Comparison of ENCODE assay signal across 10 cellular contexts in genomic region chr6:138402833-138403187, GRCh38. TPM values are rescaled to one million over a fixed set of nuclear protein-coding genes. Genes with fewer than 3 reads are reported as not detected.
DNase-seq lines count a peak whose midpoint lies in the region; ATAC-seq, FAIRE-seq and TF ChIP-seq lines count a peak whose summit lies in the region.
"Had no signal": no experiment of that assay in that cellular context is flagged by ENCODE, and none has a peak within 500 bp of the region (broad histone marks: within the 10 kb centered on the region; RNA-seq: fewer than 3 reads in every experiment).

No MANE protein-coding gene starts in this region.

- no peaks in the 10 kb centered on the region for H4K20me1 ChIP-seq in IMR-90 (ENCODE audit: insufficient read depth, low read length)

- DNase-seq in AG10803 (ENCODE audit: low read depth) (no peak), IMR-90 (no peak), breast epithelium (ENCODE audit: low spot score in 2 of 2) (no peak), neural crest cell (ENCODE audit: low read depth, low spot score) (no peak), KG1 (lab: John Stamatoyannopoulos, UW) (no peak), NAMALWA (ENCODE audit: low spot score) (no peak), GM12891 (ENCODE audit: insufficient read length, low spot score) (no peak)
- DNase-seq: NCI-H748 treated with DMSO at 0.1 percent for 48 hours had no signal

- H3K4me2 ChIP-seq in IMR-90 (ENCODE audit: low read depth, low read length), result no peak overlapping the region

- H2AK5ac ChIP-seq in IMR-90 (ENCODE audit: low read depth, low read length), result peak overlapping the region; percentile 53; the same call in 1 of the 2 replicates

- H4K5ac ChIP-seq in IMR-90 (ENCODE audit: low read depth, low read length), result no peak overlapping the region

- H3K36me3 ChIP-seq in IMR-90 (ENCODE audit: control insufficient read depth, insufficient read depth, low read length) (peaks cover 10% of the 10 kb centered on the region), breast epithelium (peaks cover 1% of the 10 kb centered on the region)

- H3K27ac Mint-ChIP-seq in neural crest cell (ENCODE audit: unreplicated experiment), result no peak overlapping the region

- H3K14ac ChIP-seq in IMR-90 (replicated peaks; ENCODE audit: low read depth, low read length), result no peak overlapping the region

- H3K27ac ChIP-seq in IMR-90 (ENCODE audit: insufficient read depth, low read length) (no peak overlapping the region), breast epithelium (peak overlapping the region; percentile 93 to 99)

- H3K4me1 Mint-ChIP-seq in neural crest cell, result peaks cover 12% of the 10 kb centered on the region

- no peaks in the 10 kb centered on the region; the same call in 1 of the 2 replicates for H3K9me1 ChIP-seq in IMR-90 (ENCODE audit: insufficient read depth, low read length)

- H3K4me3 Mint-ChIP-seq in neural crest cell, result peak overlapping the region; percentile 89

- H3K27me3 Mint-ChIP-seq in neural crest cell (ENCODE audit: low read depth), result no peaks in the 10 kb centered on the region

- H3K9ac ChIP-seq in IMR-90 (ENCODE audit: low read depth, low read length), result no peak overlapping the region

- H3K56ac ChIP-seq in IMR-90 (ENCODE audit: extremely low read depth, insufficient read depth, low read length), result no peak overlapping the region

- H3K4me3 ChIP-seq in AG10803 (ENCODE audit: low read length) (peak overlapping the region; percentile 79), IMR-90 (ENCODE audit: insufficient read depth, low read depth, low read length) (no peak overlapping the region), breast epithelium (peak overlapping the region; percentile 77 to 88 (median 79))

- no peaks in the 10 kb centered on the region for H3K9me3 Mint-ChIP-seq in neural crest cell

- BruUV-seq in IMR-90 (replicated peaks; lab: Mats Ljungman, UMichigan), result no TSS peak

- POLR2A ChIA-PET in IMR-90 (lab: Charles Lee; ENCODE audit: unreplicated experiment), result interaction anchor here (0.6 to 0.7 kb wide), 2 partner anchors 17 to 296 kb away, joined by 3 read pairs; no protein-coding TSS in a partner anchor

- TF ChIP-seq POLR2A in IMR-90 (IDR thresholded peaks at IDR 0.05; ENCODE audit: low read depth, low read length), result no peak
- no peak for TF ChIP-seq POLR2A in breast epithelium (IDR thresholded peaks at IDR 0.05)
- TF ChIP-seq POLR2A in GM12891 (IDR thresholded peaks at IDR 0.05; ENCODE audit: low read depth, low read length), result no peak

- in situ Hi-C loops in IMR-90 (cut with MboI; ENCODE audit: low sequenced_read_pairs), result loop anchor here (25.0 kb wide), 1 partner anchor 566 kb away; no protein-coding TSS in a partner anchor

- no peak for FAIRE-seq in GM12891 (lab: Jason Lieb, UNC)
- FAIRE-seq: endothelial cell of umbilical vein had no signal

- H3K4me1 ChIP-seq in IMR-90 (ENCODE audit: control insufficient read depth, insufficient read depth, low read length), result peaks cover 3% of the 10 kb centered on the region
- no peaks in the 10 kb centered on the region for H3K4me1 ChIP-seq in breast epithelium

- H2BK120ac ChIP-seq in IMR-90 (ENCODE audit: low read depth, low read length), result no peak overlapping the region

- no peak for ATAC-seq in IMR-90 (ENCODE audit: low read depth)
- no peak for ATAC-seq in GM18909 (IDR thresholded peaks at IDR 0.05; ENCODE audit: poor library complexity, unreplicated experiment)

- H3K9me3 ChIP-seq in IMR-90 (ENCODE audit: control insufficient read depth, insufficient read depth, low read length) (no peaks in the 10 kb centered on the region), breast epithelium (no peaks in the 10 kb centered on the region)

- H2BK20ac ChIP-seq in IMR-90 (ENCODE audit: low read depth, low read length), result no peak overlapping the region

- no peak overlapping the region for H2AK9ac ChIP-seq in IMR-90 (replicated peaks; ENCODE audit: low read depth, low read length, poor library complexity)

- WGBS in IMR-90 (ENCODE audit: extremely low coverage in 2 of 2, insufficient read length in 1 of 2), 2 experiments, result 100% methylated on average over 2 of the region's 8 CpGs; no CpG with 5 or more reads in 1 of the 2 experiments

- H4K91ac ChIP-seq in IMR-90 (ENCODE audit: insufficient read depth, low read depth, low read length), result no peak overlapping the region

- H3K23ac ChIP-seq in IMR-90 (ENCODE audit: low read depth, low read length), result peak overlapping the region; percentile 70; the same call in 1 of the 2 replicates

- CTCF ChIA-PET in IMR-90 (lab: Yijun Ruan, JAX), result interaction anchor here (0.6 to 0.7 kb wide), 2 partner anchors 127 to 290 kb away, joined by 3 to 4 read pairs; no protein-coding TSS in a partner anchor

- no peak overlapping the region for H2BK5ac ChIP-seq in IMR-90 (ENCODE audit: low read depth, low read length, poor library complexity, severe bottlenecking)

- peaks cover 2% of the 10 kb centered on the region for H3K36me3 Mint-ChIP-seq in neural crest cell (ENCODE audit: low read depth)

- dilution Hi-C loops in IMR-90 (cut with HindIII; ENCODE audit: low sequenced_read_pairs, unreplicated experiment), result no loop called here

- no peaks in the 10 kb centered on the region for H3K27me3 ChIP-seq in IMR-90 (ENCODE audit: control insufficient read depth, insufficient read depth, low read length)
- no peaks in the 10 kb centered on the region for H3K27me3 ChIP-seq in breast epithelium

- H3K18ac ChIP-seq in IMR-90 (ENCODE audit: low read depth, low read length), result no peak overlapping the region

- H4K8ac ChIP-seq in IMR-90 (ENCODE audit: low read depth in 2 of 2, low read length in 2 of 2), result peak overlapping the region in 1 of 2 experiments; percentile 95; a peak in 3 of 4 replicates

- H3K79me1 ChIP-seq in IMR-90 (ENCODE audit: low read depth in 1 of 2, low read length in 2 of 2), result peaks cover 15 to 27% of the 10 kb centered on the region in 2 experiments

- H3K4ac ChIP-seq in IMR-90 (ENCODE audit: low read depth, low read length), result peak overlapping the region; percentile 67; the same call in 1 of the 2 replicates

- no peak overlapping the region for H2BK15ac ChIP-seq in IMR-90 (ENCODE audit: low read depth, low read length)

- no peak for TF ChIP-seq RAD21 in IMR-90 (IDR thresholded peaks at IDR 0.05; ENCODE audit: low read length)

- intact Hi-C loops in IMR-90 (cut with micrococcal nuclease) (loop anchor here (5.0 kb wide), 1 partner anchor 401 kb away; no protein-coding TSS in a partner anchor), breast epithelium (cut with DNase I; ENCODE audit: low total_unique reads) (no loop called here)

- peak overlapping the region; percentile 99 for H2AFZ ChIP-seq in IMR-90 (replicated peaks; ENCODE audit: low read length, poor library complexity)

- TF ChIP-seq CTCF in AG10803 (conservative IDR thresholded peaks at IDR 0.05; ENCODE audit: low read length) (no peak), IMR-90 (conservative IDR thresholded peaks at IDR 0.05; ENCODE audit: low read depth, low read length) (no peak), breast epithelium (IDR thresholded peaks at IDR 0.05) (no peak), neural crest cell (conservative IDR thresholded peaks at IDR 0.05) (no peak)

TF ChIP-seq in IMR-90, 13 proteins besides CTCF, POLR2A, EP300 and RAD21:
- no peak for TF ChIP-seq RCOR1 (IDR thresholded peaks at IDR 0.05; ENCODE audit: insufficient replicate concordance, low read length)
- no peak for TF ChIP-seq USF2 (IDR thresholded peaks at IDR 0.05; ENCODE audit: low read depth, low read length)
- no peak for TF ChIP-seq BHLHE40 (IDR thresholded peaks at IDR 0.05; ENCODE audit: low read depth, low read length)
- no peak for TF ChIP-seq MXI1 (IDR thresholded peaks at IDR 0.05; ENCODE audit: borderline replicate concordance, low read depth, low read length)

TF ChIP-seq in GM12891, 5 proteins besides CTCF, POLR2A, EP300 and RAD21:
- no peak for TF ChIP-seq POLR2AphosphoS5 (IDR thresholded peaks at IDR 0.05; ENCODE audit: low read depth, low read length)
- TF ChIP-seq PAX5 (IDR thresholded peaks at IDR 0.05; ENCODE audit: insufficient read depth, low read length, severe bottlenecking), result no peak
- TF ChIP-seq SPI1 (IDR thresholded peaks at IDR 0.05; ENCODE audit: low read depth, low read length), result no peak
- TF ChIP-seq TAF1 (IDR thresholded peaks at IDR 0.05; ENCODE audit: low read depth, low read length), result no peak
- TF ChIP-seq POU2F2 (IDR thresholded peaks at IDR 0.05; ENCODE audit: low read depth, low read length), result no peak
TF ChIP-seq in GM12891: peak in this region for 0.

RNA-seq across cellular contexts. Expression of gene HEBP2, which starts 1.2 kb away (rescaled TPM):
- total RNA-seq in IMR-90 (2012; rRNA removed) (3.9 and 5.6 TPM in 2 replicates), breast epithelium (100 to 1,000 TPM in 1 of 3 donors, 10 to 100 TPM in 2; 66.2 to 321 (median 72.6) TPM), neural crest cell (26.5 and 31.5 TPM in 2 replicates)
- polyA plus RNA-seq in IMR-90 (2012; rRNA removed), result 6.1 and 14.9 TPM in 2 replicates
- 5.5 and 37.5 TPM in 2 replicates for polyA plus RNA-seq in IMR-90 (2012; cell fraction: cytosol; rRNA removed)
- 8.6 and 15.1 TPM in 2 replicates for polyA plus RNA-seq in IMR-90 (2012; cell fraction: nucleus; rRNA removed; ENCODE audit: low replicate concordance)
- 8.0 TPM for polyA plus RNA-seq in GM12891 (2012; ENCODE audit: low read depth, missing spikeins)

RNA-seq across cellular contexts. Expression of gene SMIM28, which starts 25.1 kb away (rescaled TPM):
- total RNA-seq in IMR-90 (2012; rRNA removed), result not detected in 2 replicates
- not detected in 2 replicates for polyA plus RNA-seq in IMR-90 (2012; rRNA removed)
- not detected in 2 replicates for polyA plus RNA-seq in IMR-90 (2012; cell fraction: cytosol; rRNA removed)
- polyA plus RNA-seq in IMR-90 (2012; cell fraction: nucleus; rRNA removed; ENCODE audit: low replicate concordance), result not detected in 2 replicates
- not detected for total RNA-seq in breast epithelium
- not detected in 2 replicates for total RNA-seq in neural crest cell
- not detected for polyA plus RNA-seq in GM12891 (2012; ENCODE audit: low read depth, missing spikeins)
- total RNA-seq: endothelial cell of umbilical vein had no signal
- polyA plus RNA-seq: endothelial cell of umbilical vein had no signal
